9 cellular contexts compared by ENCODE assay signal in the genomic region with DNA sequence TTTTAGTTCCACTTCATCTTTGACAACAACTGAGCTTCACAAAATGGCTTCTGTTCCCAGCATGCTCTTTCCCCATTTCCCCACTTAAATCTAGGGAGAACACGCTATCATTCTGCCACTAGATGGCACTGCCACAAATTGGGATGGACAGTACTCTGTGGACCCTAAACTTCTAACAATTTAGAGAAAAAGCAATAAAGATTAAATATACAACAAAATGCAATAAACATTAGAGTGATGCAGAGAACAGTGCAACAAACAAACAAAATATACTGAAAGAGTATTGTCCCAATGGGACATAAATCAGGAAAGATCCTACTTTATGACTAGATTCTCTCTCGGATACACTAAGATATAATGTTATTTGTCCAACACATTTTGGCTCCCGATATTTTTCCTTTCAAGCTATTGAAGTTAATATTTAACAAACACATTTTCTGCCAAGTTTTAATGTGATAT.
DNase-seq lines count a peak whose midpoint lies in the region; ATAC-seq, FAIRE-seq and TF ChIP-seq lines count a peak whose summit lies in the region.
"Had no signal": no experiment of that assay in that cellular context is flagged by ENCODE, and none has a peak within 500 bp of the region (broad histone marks: within the 10 kb centered on the region; RNA-seq: fewer than 3 reads in every experiment).

No MANE protein-coding gene starts in this region.

- TF ChIP-seq POLR2A in sigmoid colon (IDR thresholded peaks at IDR 0.05): no peak

- TF ChIP-seq EP300 in sigmoid colon (IDR thresholded peaks at IDR 0.05): no peak

- H3K36me3 ChIP-seq in BE2C (no peaks in the 10 kb centered on the region), sigmoid colon (no peaks in the 10 kb centered on the region)

- ATAC-seq in GM21723 (IDR thresholded peaks at IDR 0.05; ENCODE audit: unreplicated experiment): no peak
- ATAC-seq: T-cell had no signal

- H3K4me1 ChIP-seq in BE2C: peaks cover 3% of the 10 kb centered on the region
- peaks cover 0 to 14% (median 4%) of the 10 kb centered on the region in 4 donors for H3K4me1 ChIP-seq in sigmoid colon

- TF ChIP-seq CTCF in BE2C (IDR thresholded peaks at IDR 0.05; ENCODE audit: low read depth, low read length) (peak; percentile 83), GM12874 (IDR thresholded peaks at IDR 0.05; ENCODE audit: insufficient read depth, low read depth, low read length) (peak; percentile 41; the same call in 1 of the 2 replicates), fibroblast of the aortic adventitia (IDR thresholded peaks at IDR 0.05; ENCODE audit: insufficient read depth, low read length) (peak; percentile 79), sigmoid colon (IDR thresholded peaks at IDR 0.05) (peak in 3 of 4 experiments; percentile 20 to 50 (median 20))

- H3K4me1 Mint-ChIP-seq in activated T-helper 1 cell treated with anti-CD3 and anti-CD28 coated beads, Interleukin-12 subunit alpha, Interleukin-12 subunit beta, Interleukin-2, Interleukin-4 antibody, amounts not matched to agents 30 ng/mL and 10 ng/mL and 1 ng/mL, durations not matched to agents 14 hours and 24 hours and 36 hours (ENCODE audit: low read depth): no peaks in the 10 kb centered on the region

- H3K4me3 Mint-ChIP-seq in activated T-helper 1 cell treated with anti-CD3 and anti-CD28 coated beads, Interleukin-12 subunit alpha, Interleukin-12 subunit beta, Interleukin-2, Interleukin-4 antibody, amounts not matched to agents 30 ng/mL and 10 ng/mL and 1 ng/mL, durations not matched to agents 14 hours and 24 hours and 36 hours: no peak overlapping the region
- H3K4me3 Mint-ChIP-seq: T-cell had no signal

- no peak overlapping the region for H3K27ac ChIP-seq in sigmoid colon

- peaks cover 2% of the 10 kb centered on the region for H3K27me3 Mint-ChIP-seq in activated T-helper 1 cell treated with anti-CD3 and anti-CD28 coated beads, Interleukin-12 subunit alpha, Interleukin-12 subunit beta, Interleukin-2, Interleukin-4 antibody, amounts not matched to agents 30 ng/mL and 10 ng/mL and 1 ng/mL, durations not matched to agents 14 hours and 24 hours and 36 hours (ENCODE audit: insufficient read depth)

- H3K9me3 Mint-ChIP-seq in activated T-helper 1 cell treated with anti-CD3 and anti-CD28 coated beads, Interleukin-12 subunit alpha, Interleukin-12 subunit beta, Interleukin-2, Interleukin-4 antibody, amounts not matched to agents 30 ng/mL and 10 ng/mL and 1 ng/mL, durations not matched to agents 14 hours and 24 hours and 36 hours: no peaks in the 10 kb centered on the region
- H3K9me3 Mint-ChIP-seq: T-cell had no signal

- H3K27me3 ChIP-seq in BE2C: no peaks in the 10 kb centered on the region
- H3K27me3 ChIP-seq in sigmoid colon: no peaks in the 10 kb centered on the region

- FAIRE-seq in TTC549 (lab: Jason Lieb, UNC): peak; percentile 79

- no peaks in the 10 kb centered on the region for H3K9me3 ChIP-seq in BE2C
- no peaks in the 10 kb centered on the region for H3K9me3 ChIP-seq in sigmoid colon

- H3K27ac Mint-ChIP-seq in activated T-helper 1 cell treated with anti-CD3 and anti-CD28 coated beads, Interleukin-12 subunit alpha, Interleukin-12 subunit beta, Interleukin-2, Interleukin-4 antibody, amounts not matched to agents 30 ng/mL and 10 ng/mL and 1 ng/mL, durations not matched to agents 14 hours and 24 hours and 36 hours: no peak overlapping the region
- H3K27ac Mint-ChIP-seq: T-cell had no signal

- H3K36me3 Mint-ChIP-seq in activated T-helper 1 cell treated with anti-CD3 and anti-CD28 coated beads, Interleukin-12 subunit alpha, Interleukin-12 subunit beta, Interleukin-2, Interleukin-4 antibody, amounts not matched to agents 30 ng/mL and 10 ng/mL and 1 ng/mL, durations not matched to agents 14 hours and 24 hours and 36 hours (ENCODE audit: low read depth): no peaks in the 10 kb centered on the region
- H3K36me3 Mint-ChIP-seq: T-cell had no signal

- DNase-seq in BE2C (peak; percentile 65), HuH-7.5 (ENCODE audit: low spot score) (peak; percentile 11), fibroblast of the aortic adventitia (ENCODE audit: low read depth) (peak; percentile 83), sigmoid colon (no peak)
- no peak for DNase-seq in activated T-helper 1 cell treated with anti-CD3 and anti-CD28 coated beads, Interleukin-12 subunit alpha, Interleukin-12 subunit beta, Interleukin-2, Interleukin-4 antibody, amounts not matched to agents 30 ng/mL and 10 ng/mL and 1 ng/mL, durations not matched to agents 14 hours and 24 hours and 36 hours (ENCODE audit: low spot score)

- intact Hi-C loops in sigmoid colon (cut with DNase I): no loop called here
- intact Hi-C loops in activated T-helper 1 cell treated with anti-CD3 and anti-CD28 coated beads, Interleukin-12 subunit alpha, Interleukin-12 subunit beta, Interleukin-2, Interleukin-4 antibody, amounts not matched to agents 30 ng/mL and 10 ng/mL and 1 ng/mL, durations not matched to agents 14 hours and 24 hours and 36 hours (cut with micrococcal nuclease): loop anchor here (2.0 kb wide), 1 partner anchor 590 kb away; no protein-coding TSS in a partner anchor

- no peak overlapping the region for H3K4me3 ChIP-seq in BE2C (ENCODE audit: low read depth, low read length)
- H3K4me3 ChIP-seq in fibroblast of the aortic adventitia (ENCODE audit: low read depth, low read length): no peak overlapping the region
- H3K4me3 ChIP-seq in sigmoid colon: no peak overlapping the region

- 18 to 59% methylated on average over 3 of the region's 3 CpGs for WGBS in sigmoid colon, 2 donors

Comparison
In these comparisons a context has a peak if more than half of its experiments do, and no peak if none do; other contexts are left out.
1. DNase-seq: peak in BE2C (single experiment), HuH-7.5 (single experiment) and fibroblast of the aortic adventitia (single experiment); none in sigmoid colon (single experiment) and activated T-helper 1 cell treated with anti-CD3 and anti-CD28 coated beads, Interleukin-12 subunit alpha, Interleukin-12 subunit beta, Interleukin-2, Interleukin-4 antibody, amounts not matched to agents 30 ng/mL and 10 ng/mL and 1 ng/mL, durations not matched to agents 14 hours and 24 hours and 36 hours (single experiment).
2. CTCF ChIP-seq: peak in every context shown above with its lines; median percentile 83 in BE2C; 79 in fibroblast of the aortic adventitia; 41 in GM12874; 20 in sigmoid colon.